Comparison of ENCODE assay signal across 8 cellular contexts in the genomic region with DNA sequence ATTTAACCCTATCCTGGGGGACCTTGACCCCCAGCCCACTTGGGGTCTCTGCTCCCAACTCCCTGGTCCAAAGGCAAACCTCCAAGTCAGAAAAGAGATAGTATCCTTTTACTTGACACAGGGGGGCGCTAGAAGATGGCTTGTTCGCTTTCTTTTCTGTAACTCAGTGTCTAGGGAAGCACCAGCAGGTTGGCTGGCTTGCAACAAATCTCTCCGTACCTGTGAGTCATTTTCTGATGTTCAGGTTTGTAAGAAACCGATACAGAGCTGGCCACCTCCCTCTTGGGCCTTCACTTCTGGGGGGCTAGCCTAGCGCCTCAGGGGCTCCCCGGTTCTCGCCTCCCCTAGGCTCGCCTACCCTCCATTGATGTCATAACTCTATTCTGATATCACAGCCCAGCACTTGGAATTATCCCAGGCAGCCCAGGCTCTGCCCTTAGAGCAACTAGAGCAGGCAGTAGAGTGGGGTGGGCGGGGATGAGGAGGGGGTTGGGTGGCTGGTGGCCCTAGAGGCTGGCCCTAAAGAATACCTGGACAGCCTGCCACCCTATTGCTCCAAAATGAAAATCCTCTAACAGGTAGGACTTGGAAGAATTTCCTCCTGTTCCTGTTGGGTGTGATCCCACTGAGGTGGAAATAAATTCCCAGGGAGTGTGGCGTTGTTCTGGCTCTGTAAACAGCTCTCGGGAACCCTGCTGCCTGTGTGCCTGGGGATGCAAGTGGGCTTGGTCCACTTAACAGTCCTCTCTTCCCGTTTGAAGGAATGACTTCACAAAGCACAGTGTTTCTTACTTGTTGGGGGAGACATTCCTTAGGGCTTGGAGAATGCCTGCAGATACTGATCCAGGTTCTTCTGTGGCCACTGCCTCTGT.
DNase-seq lines count a peak whose midpoint lies in the region; ATAC-seq and TF ChIP-seq lines count a peak whose summit lies in the region.

No MANE protein-coding gene starts in this region.

- POLR2A ChIA-PET in CD8-positive, alpha-beta T cell (lab: Charles Lee), result no interaction called here

- H3K4me3 ChIP-seq in CD8-positive, alpha-beta T cell (ENCODE audit: low read depth, low read length), result no peak overlapping the region
- no peak overlapping the region for H3K4me3 ChIP-seq in fibroblast of pulmonary artery (replicated peaks; ENCODE audit: low read depth, low read length)

- H3K9me3 ChIP-seq in CD8-positive, alpha-beta T cell (ENCODE audit: low read length), result no peaks in the 10 kb centered on the region

- peak; percentile 90 for ATAC-seq in CD8-positive, alpha-beta T cell
- no peak for ATAC-seq in GM21717 (IDR thresholded peaks at IDR 0.05; ENCODE audit: unreplicated experiment)

- no peaks in the 10 kb centered on the region for H3K36me3 ChIP-seq in CD8-positive, alpha-beta T cell (ENCODE audit: insufficient read depth, low read length)

- DNase-seq in CD8-positive, alpha-beta T cell, result peak in 6 of 7 experiments; percentile 7 to 59 (median 42)
- DNase-seq in HFFc6, result peak; percentile 73
- peak; percentile 67 for DNase-seq in NCI-H748 (lab: John Stamatoyannopoulos, UW; ENCODE audit: unreplicated experiment)
- peak; percentile 31 for DNase-seq in activated CD8-positive, alpha-beta memory T cell treated with anti-CD3 and anti-CD28 coated beads, Interleukin-2, amount 50 U/mL, for 4 hours
- DNase-seq in fibroblast of pulmonary artery (ENCODE audit: low read depth), result peak; percentile 88
- peak in 29 of 56 donors; percentile 3 to 53 (median 18) for DNase-seq in nucleus accumbens (lab: John Stamatoyannopoulos, UW)
- DNase-seq in 8988T, result no peak

- intact Hi-C loops in CD8-positive, alpha-beta T cell (cut with DNase I, micrococcal nuclease), result loop anchor here (1.0 to 5.0 kb wide), 8 partner anchors 156 to 467 kb away; no protein-coding TSS in a partner anchor

- TF ChIP-seq CTCF in CD8-positive, alpha-beta T cell (IDR thresholded peaks at IDR 0.05), result peak; percentile 52
- TF ChIP-seq CTCF in HFFc6 (IDR thresholded peaks at IDR 0.05) (peak; percentile 87), fibroblast of pulmonary artery (IDR thresholded peaks at IDR 0.05; ENCODE audit: low read length, missing control alignments) (peak; percentile 72)

- CTCF ChIA-PET in CD8-positive, alpha-beta T cell (lab: Charles Lee), result interaction anchor here (0.6 to 3.0 kb wide), 13 partner anchors 8 to 512 kb away, joined by 3 to 17 read pairs (median 4); partner anchors contain the start of gene SMTN

- no peak overlapping the region for H3K27ac ChIP-seq in CD8-positive, alpha-beta T cell (ENCODE audit: low read depth, low read length)

- no peak overlapping the region for H3K4me3 Mint-ChIP-seq in CD8-positive, alpha-beta T cell
- H3K4me3 Mint-ChIP-seq in HFFc6, result no peak overlapping the region

- no peaks in the 10 kb centered on the region for H3K27me3 Mint-ChIP-seq in CD8-positive, alpha-beta T cell (ENCODE audit: low read depth)
- peaks cover 4% of the 10 kb centered on the region; the same call in 1 of the 2 replicates for H3K27me3 Mint-ChIP-seq in HFFc6 (ENCODE audit: insufficient read depth)

- no peak overlapping the region for H3K27ac Mint-ChIP-seq in CD8-positive, alpha-beta T cell
- no peak overlapping the region for H3K27ac Mint-ChIP-seq in HFFc6

- no peaks in the 10 kb centered on the region for H3K4me1 ChIP-seq in CD8-positive, alpha-beta T cell (ENCODE audit: insufficient read depth, low read length)

- H3K4me1 Mint-ChIP-seq in CD8-positive, alpha-beta T cell (ENCODE audit: low read depth), result peaks cover 2% of the 10 kb centered on the region
- H3K4me1 Mint-ChIP-seq in HFFc6 (ENCODE audit: low read depth), result no peaks in the 10 kb centered on the region

- no peaks in the 10 kb centered on the region for H3K36me3 Mint-ChIP-seq in CD8-positive, alpha-beta T cell
- no peaks in the 10 kb centered on the region for H3K36me3 Mint-ChIP-seq in HFFc6 (ENCODE audit: low read depth)

- H3K27me3 ChIP-seq in CD8-positive, alpha-beta T cell (ENCODE audit: insufficient read depth, low read length), result no peaks in the 10 kb centered on the region

- H3K9me3 Mint-ChIP-seq in CD8-positive, alpha-beta T cell, result no peaks in the 10 kb centered on the region
- H3K9me3 Mint-ChIP-seq in HFFc6, result no peaks in the 10 kb centered on the region
